26 cellular contexts compared by ENCODE assay signal in genomic region chr15:57423599-57424140, GRCh38. TPM values are rescaled to one million over a fixed set of nuclear protein-coding genes. Genes with fewer than 3 reads are reported as not detected.
DNase-seq lines count a peak whose midpoint lies in the region; ATAC-seq, FAIRE-seq and TF ChIP-seq lines count a peak whose summit lies in the region.
"Had no signal": no experiment of that assay in that cellular context is flagged by ENCODE, and none has a peak within 500 bp of the region (broad histone marks: within the 10 kb centered on the region; RNA-seq: fewer than 3 reads in every experiment).

No MANE protein-coding gene starts in this region.

- H4K20me1 ChIP-seq in GM23338 (replicated peaks; ENCODE audit: insufficient read depth) (no peaks in the 10 kb centered on the region; the same call in 1 of the 2 replicates), H1 (replicated peaks in 1 of 2; ENCODE audit: control insufficient read depth in 1 of 2, insufficient read depth in 2 of 2, low read length in 2 of 2) (peaks cover 0 to 7% of the 10 kb centered on the region in 2 experiments)

- H2BK20ac ChIP-seq in H1 (ENCODE audit: low read length) = peak overlapping the region; percentile 62; the same call in 1 of the 2 replicates

- no peak for TF ChIP-seq CTCF in GM23338 (conservative IDR thresholded peaks at IDR 0.05; ENCODE audit: low read depth in 2 of 2)
- TF ChIP-seq CTCF in H1 (IDR thresholded peaks at IDR 0.05; ENCODE audit: control extremely low read depth in 1 of 3, insufficient read depth in 1 of 3, low read depth in 1 of 3, low read length in 3 of 3) = no peak
- TF ChIP-seq CTCF in nephron progenitor cell (IDR thresholded peaks at IDR 0.05) = no peak
- no peak for TF ChIP-seq CTCF in vagina (IDR thresholded peaks at IDR 0.05)

- H3K9me3 ChIP-seq in H1 (ENCODE audit: insufficient read depth in 2 of 2, low read depth in 1 of 2, low read length in 1 of 2) (no peaks in the 10 kb centered on the region), vagina (no peaks in the 10 kb centered on the region)
- H3K9me3 ChIP-seq: A549, MG63 had no signal

- H3K4me1 Mint-ChIP-seq in GM23338 (peaks cover 50% of the 10 kb centered on the region), nephron progenitor cell (peaks cover 33% of the 10 kb centered on the region)

- TF ChIP-seq POLR2A in H1 (IDR thresholded peaks at IDR 0.05; ENCODE audit: control extremely low read depth in 1 of 2, low read depth in 2 of 2, low read length in 2 of 2) (no peak), vagina (IDR thresholded peaks at IDR 0.05) (no peak)

- WGBS in H1 (ENCODE audit: extremely low coverage in 1 of 2, insufficient coverage in 1 of 2, insufficient read length in 1 of 2, insufficient replicate concordance in 2 of 2, low coverage in 1 of 2, low lambda C conversion rate in 2 of 2, missing lambda C conversion rate in 1 of 2), 2 experiments = 92% methylated on average over 15 of the region's 15 CpGs; no CpG with 5 or more reads in 1 of the 2 experiments

- H3K56ac ChIP-seq in H1 (replicated peaks; ENCODE audit: insufficient read length, low read depth, low read length) = no peak overlapping the region

- H3K27ac Mint-ChIP-seq in GM23338 (peak overlapping the region; percentile 16; the same call in 1 of the 2 replicates), nephron progenitor cell (peak overlapping the region; percentile 3)
- H3K27ac Mint-ChIP-seq: CD8-positive, alpha-beta T cell had no signal

- H4K8ac ChIP-seq in H1 (ENCODE audit: extremely low read depth, insufficient read depth, low read length) = no peak overlapping the region

- CTCF ChIA-PET in H1 (lab: Charles Lee; ENCODE audit: partially characterized antibody) = interaction anchor here (0.9 to 1.4 kb wide), 4 partner anchors 8 to 19 kb away, joined by 3 read pairs; no protein-coding TSS in a partner anchor

- POLR2A ChIA-PET in H1 (lab: Charles Lee; ENCODE audit: partially characterized antibody) = interaction anchor here (1.2 to 2.0 kb wide), 2 partner anchors 14 to 38 kb away, joined by 3 to 6 read pairs; no protein-coding TSS in a partner anchor

- H3K23ac ChIP-seq in H1 (ENCODE audit: insufficient read length) = no peak overlapping the region

- no peak overlapping the region for H3K9ac ChIP-seq in H1 (replicated peaks in 1 of 4; ENCODE audit: extremely low read depth in 1 of 4, low read depth in 3 of 4, low read length in 3 of 4)

- DNase-seq in GM23338 (ENCODE audit: low spot score) = no peak
- peak in 1 of 2 experiments; percentile 39 for DNase-seq in H1 (ENCODE audit: low read depth in 1 of 2, low spot score in 2 of 2)
- no peak for DNase-seq in nephron progenitor cell
- peak; percentile 52 to 86 for DNase-seq in vagina (ENCODE audit: extremely low spot score in 2 of 2)
- DNase-seq in Ammon's horn (ENCODE audit: low spot score) = no peak
- DNase-seq in putamen (ENCODE audit: low spot score) = no peak
- DNase-seq: AML-193; CD8-positive, alpha-beta T cell; DMS 273 treated with DMSO at 0.1 percent for 48 hours; DMS79; EL; GDM1; IMR-90; KG1; MG63; NCI-H2029; NCI-H446; NCI-H524 treated with DMSO at 0.1 percent for 48 hours; NCI-H774; PC-9; RPMI8226; SHP77 had no signal

- no peak overlapping the region for H3K14ac ChIP-seq in H1 (ENCODE audit: insufficient read length)

- peaks cover 13% of the 10 kb centered on the region for H3K79me1 ChIP-seq in H1 (ENCODE audit: low read depth, low read length)

- H3K23me2 ChIP-seq in H1 (ENCODE audit: low read depth, low read length) = no peaks in the 10 kb centered on the region

- TF ChIP-seq RAD21 in H1 (IDR thresholded peaks at IDR 0.05 in 1 of 2, conservative IDR thresholded peaks at IDR 0.05 in 1 of 2; ENCODE audit: low read depth in 2 of 2, low read length in 2 of 2) = no peak

- H3F3A ChIP-seq in GM23338 (replicated peaks; ENCODE audit: low read depth) = no peaks in the 10 kb centered on the region

- TF ChIP-seq EP300 in H1 (IDR thresholded peaks at IDR 0.05; ENCODE audit: borderline replicate concordance in 1 of 2, low read depth in 2 of 2, low read length in 2 of 2) = no peak

- no peak overlapping the region for H3K4me3 ChIP-seq in GM23338
- H3K4me3 ChIP-seq in H1 (ENCODE audit: extremely low read depth in 1 of 4, insufficient read depth in 2 of 4, low read depth in 3 of 4, low read length in 4 of 4) = no peak overlapping the region
- no peak overlapping the region for H3K4me3 ChIP-seq in vagina
- H3K4me3 ChIP-seq: A549, GM12878, MG63, PC-9 had no signal

- no peak overlapping the region for H2BK15ac ChIP-seq in H1 (ENCODE audit: low read length)

- no peaks in the 10 kb centered on the region for H3K9me2 ChIP-seq in GM23338 (ENCODE audit: insufficient read depth)

- H3K36me3 Mint-ChIP-seq in GM23338 (ENCODE audit: low read depth) = peaks cover 10% of the 10 kb centered on the region; the same call in 1 of the 3 replicates
- no peaks in the 10 kb centered on the region for H3K36me3 Mint-ChIP-seq in nephron progenitor cell (ENCODE audit: low read depth)
- H3K36me3 Mint-ChIP-seq: CD8-positive, alpha-beta T cell had no signal

- H3K9me3 Mint-ChIP-seq in GM23338 (no peaks in the 10 kb centered on the region), nephron progenitor cell (peaks cover 8% of the 10 kb centered on the region)
- H3K9me3 Mint-ChIP-seq: CD8-positive, alpha-beta T cell had no signal

- no peak overlapping the region for H3K4me3 Mint-ChIP-seq in GM23338
- H3K4me3 Mint-ChIP-seq in nephron progenitor cell = no peak overlapping the region
- H3K4me3 Mint-ChIP-seq: CD8-positive, alpha-beta T cell had no signal

- no peak overlapping the region for H3K4me2 ChIP-seq in GM23338
- no peak overlapping the region for H3K4me2 ChIP-seq in H1 (ENCODE audit: insufficient read depth in 1 of 2, low read depth in 2 of 2, low read length in 2 of 2)
- H3K4me2 ChIP-seq: PC-9 had no signal

- peak overlapping the region; percentile 28; the same call in 1 of the 2 replicates for H2AK5ac ChIP-seq in H1 (ENCODE audit: low read depth, low read length)

- H3K27me3 Mint-ChIP-seq in GM23338 (ENCODE audit: insufficient read depth, low read depth, poor library complexity) (peaks cover 7% of the 10 kb centered on the region), nephron progenitor cell (ENCODE audit: low read depth, poor library complexity) (peaks cover 2% of the 10 kb centered on the region)

- H3K27me3 ChIP-seq in GM23338 (ENCODE audit: insufficient read depth) (no peaks in the 10 kb centered on the region), H1 (replicated peaks in 1 of 4; ENCODE audit: control insufficient read depth in 3 of 4, extremely low read depth in 1 of 4, insufficient read depth in 3 of 4, low read length in 3 of 4) (no peaks in the 10 kb centered on the region), vagina (no peaks in the 10 kb centered on the region)
- H3K27me3 ChIP-seq: MG63 had no signal

- H2BK120ac ChIP-seq in H1 (replicated peaks; ENCODE audit: low read depth, low read length) = no peak overlapping the region

- H2BK5ac ChIP-seq in H1 (ENCODE audit: low read depth, low read length) = no peak overlapping the region

- H3K27ac ChIP-seq in GM23338 (ENCODE audit: low read depth) (0 out of 2 replicates have a peak overlapping the region, but pooled peaks have one; percentile 15), H1 (ENCODE audit: low read depth, low read length) (no peak overlapping the region), vagina (no peak overlapping the region)
- H3K27ac ChIP-seq: C4-2B, PC-9 had no signal

- peak overlapping the region; percentile 28 for H4K91ac ChIP-seq in H1 (replicated peaks; ENCODE audit: insufficient read length, low read length)

- peaks cover 40% of the 10 kb centered on the region for H3K4me1 ChIP-seq in GM23338 (ENCODE audit: insufficient read depth)
- H3K4me1 ChIP-seq in H1 (replicated peaks in 1 of 4; ENCODE audit: control insufficient read depth in 3 of 4, insufficient read depth in 4 of 4, low read length in 3 of 4) = peaks cover 5 to 26% (median 10%) of the 10 kb centered on the region in 4 experiments
- peaks cover 41% of the 10 kb centered on the region for H3K4me1 ChIP-seq in vagina

- peaks cover 90% of the 10 kb centered on the region for H3K79me2 ChIP-seq in GM23338 (replicated peaks; ENCODE audit: insufficient read depth)
- peaks cover 0 to 79% of the 10 kb centered on the region in 2 experiments; a peak in 2 of 4 replicates for H3K79me2 ChIP-seq in H1 (ENCODE audit: control insufficient read depth in 1 of 2, insufficient read depth in 2 of 2, low read length in 2 of 2)

- H3K36me3 ChIP-seq in GM23338 (ENCODE audit: insufficient read depth) (no peaks in the 10 kb centered on the region), H1 (ENCODE audit: control insufficient read depth in 2 of 4, insufficient read depth in 4 of 4, low read length in 3 of 4) (peaks cover 0 to 4% (median 0%) of the 10 kb centered on the region in 4 experiments; a peak in 2 of 8 replicates), vagina (no peaks in the 10 kb centered on the region)
- H3K36me3 ChIP-seq: MG63 had no signal

- H4K5ac ChIP-seq in H1 (ENCODE audit: insufficient read length, low read depth, low read length) = no peak overlapping the region

- no peak overlapping the region for H3K4ac ChIP-seq in H1 (replicated peaks; ENCODE audit: insufficient read length, low read depth, low read length)

- no peak for ATAC-seq in GM23338
- ATAC-seq in HG03139 (IDR thresholded peaks at IDR 0.05; ENCODE audit: unreplicated experiment) = no peak
- ATAC-seq: A549; CD8-positive, alpha-beta T cell had no signal

- H2AFZ ChIP-seq in GM23338 = no peak overlapping the region
- no peak overlapping the region for H2AFZ ChIP-seq in H1 (ENCODE audit: low read length)
- H2AFZ ChIP-seq: PC-9 had no signal

- FAIRE-seq in H1 (lab: Jason Lieb, UNC) = no peak
- FAIRE-seq: GM12878 had no signal

- no peak overlapping the region for H3K18ac ChIP-seq in H1 (ENCODE audit: extremely low read depth, low read length)

- no peak overlapping the region for H2BK12ac ChIP-seq in H1 (ENCODE audit: low read depth, low read length)

- intact Hi-C loops in vagina (cut with DNase I) = no loop called here

TF ChIP-seq in GM23338, 12 proteins besides CTCF, POLR2A, EP300 and RAD21 (continues in another document):
- no peak for TF ChIP-seq ZNF331 (CRISPR knock-in tag; IDR thresholded peaks at IDR 0.05; ENCODE audit: low read depth)

TF ChIP-seq in H1, 55 proteins besides CTCF, POLR2A, EP300 and RAD21 (continues in another document):
- no peak for TF ChIP-seq GTF2F1 (IDR thresholded peaks at IDR 0.05; ENCODE audit: borderline replicate concordance, low read depth, low read length)

RNA-seq across cellular contexts. Expression of gene CGNL1, which starts 47.4 kb away (rescaled TPM):
- 57.8 and 58.0 TPM in 2 replicates for total RNA-seq in GM23338 (2014; rRNA removed; shearing (Covaris generic))
- polyA plus RNA-seq in GM23338 (2016; fragmentation: Nextera tagmentation; extraction: Ambion mirVana) (19.4 and 20.0 TPM in 2 replicates), H1 (2011; rRNA removed) (20.4 and 21.8 TPM in 2 replicates)
- 72.7 and 75.6 TPM in 2 replicates for total RNA-seq in H1 (2021; fragmentation: NEBNext Ultra II Directional; extraction: Animal tissue kit (Norgen Biotek cat#: 25700))
- polyA plus RNA-seq in H1 (2011; cell fraction: cytosol; rRNA removed) = 26.8 TPM
- polyA plus RNA-seq in H1 (2011; cell fraction: nucleus; rRNA removed) = 42.9 TPM
- polyA plus RNA-seq in H1 (2012, experiment 1 of 2) = 52.8 to 62.1 TPM (median 54.3 TPM) in 4 replicates
- 4.5 TPM for polyA plus RNA-seq in H1 (2012, experiment 2 of 2)
- 23.5 TPM for polyA plus RNA-seq in H1 (2013, experiment 1 of 2)
- polyA plus RNA-seq in H1 (2013, experiment 2 of 2) = 21.9 TPM
- 52.9 and 54.8 TPM in 2 replicates for polyA minus RNA-seq in H1 (2011; rRNA and poly(A)+ RNA removed)
- polyA minus RNA-seq in H1 (2011; cell fraction: cytosol; rRNA and poly(A)+ RNA removed) = 43.2 TPM
- 56.4 TPM for polyA minus RNA-seq in H1 (2011; cell fraction: nucleus; rRNA and poly(A)+ RNA removed)
- 38.3 TPM for total RNA-seq in vagina
- total RNA-seq: CD8-positive, alpha-beta T cell had no signal

Comparison
In these comparisons a context has a peak if more than half of its experiments do, and no peak if none do; other contexts are left out.
1. DNase-seq: peak in vagina (2 of 2); none in GM23338 (single experiment), nephron progenitor cell (single experiment), Ammon's horn (single experiment) and putamen (single experiment).